15 cellular contexts compared by ENCODE assay signal in genomic region chr22:27774200-27774599, GRCh38.
"Had no signal": no experiment of that assay in that cellular context is flagged by ENCODE, and none has a peak within 500 bp of the region (broad histone marks: within the 10 kb centered on the region; RNA-seq: fewer than 3 reads in every experiment).

No MANE protein-coding gene starts in this region.

- H3K9me3 ChIP-seq: colonic mucosa, lower lobe of right lung, SK-N-SH, upper lobe of right lung had no signal

- FAIRE-seq: endothelial cell of umbilical vein, small intestine had no signal

- H3K27ac ChIP-seq: colonic mucosa, lower lobe of right lung, upper lobe of right lung, VCaP had no signal

- H3K4me2 ChIP-seq: SK-N-SH had no signal

- H3K9me3 Mint-ChIP-seq: mesothelial cell of epicardium; stimulated activated naive CD8-positive, alpha-beta T cell treated with anti-CD3 and anti-CD28 coated beads, Interleukin-15, amount 100 ng/mL, for 72 hours had no signal

- H3K9ac ChIP-seq: SK-N-SH had no signal

- H3K27me3 ChIP-seq: colonic mucosa, upper lobe of right lung had no signal

- H3K36me3 Mint-ChIP-seq: activated CD8-positive, alpha-beta memory T cell treated with anti-CD3 and anti-CD28 coated beads, Interleukin-2, amount 10 ng/mL, durations not matched to agents 7 days and 5 days had no signal

- ATAC-seq: activated CD8-positive, alpha-beta memory T cell treated with anti-CD3 and anti-CD28 coated beads, Interleukin-2, amount 10 ng/mL, durations not matched to agents 7 days and 5 days; lower lobe of right lung; stimulated activated naive CD8-positive, alpha-beta T cell treated with anti-CD3 and anti-CD28 coated beads, Interleukin-15, amount 100 ng/mL, for 72 hours; upper lobe of right lung had no signal

- H3K4me1 Mint-ChIP-seq: activated CD8-positive, alpha-beta memory T cell treated with anti-CD3 and anti-CD28 coated beads, Interleukin-2, amount 10 ng/mL, durations not matched to agents 7 days and 5 days; stimulated activated naive CD8-positive, alpha-beta T cell treated with anti-CD3 and anti-CD28 coated beads, Interleukin-15, amount 100 ng/mL, for 72 hours had no signal

- H3K4me3 ChIP-seq: colonic mucosa, lower lobe of right lung, upper lobe of right lung had no signal

- H3K27ac Mint-ChIP-seq: activated CD8-positive, alpha-beta memory T cell treated with anti-CD3 and anti-CD28 coated beads, Interleukin-2, amount 10 ng/mL, durations not matched to agents 7 days and 5 days; mesothelial cell of epicardium; stimulated activated naive CD8-positive, alpha-beta T cell treated with anti-CD3 and anti-CD28 coated beads, Interleukin-15, amount 100 ng/mL, for 72 hours had no signal

- H3K36me3 ChIP-seq: colonic mucosa, lower lobe of right lung, upper lobe of right lung had no signal

- DNase-seq: activated CD4-positive, alpha-beta T cell treated with anti-CD3 and anti-CD28 coated beads, Interleukin-2, amount 50 U/mL, for 48 hours; activated CD8-positive, alpha-beta memory T cell treated with anti-CD3 and anti-CD28 coated beads, Interleukin-2, amount 10 ng/mL, durations not matched to agents 7 days and 5 days; activated naive CD4-positive, alpha-beta T cell treated with anti-CD3 and anti-CD28 coated beads, Interleukin-2, amount 50 U/mL, for 16 hours; activated T-cell treated with anti-CD3 and anti-CD28 coated beads, Interleukin-2, amount 50 U/mL, for 1 hour; colonic mucosa; foreskin fibroblast; head of caudate nucleus; lower lobe of right lung; SK-N-SH; small intestine; stimulated activated naive CD8-positive, alpha-beta T cell treated with anti-CD3 and anti-CD28 coated beads, Interleukin-15, amount 100 ng/mL, for 72 hours; upper lobe of right lung had no signal

- H3K4me1 ChIP-seq: colonic mucosa had no signal

- H3K4me3 Mint-ChIP-seq: activated CD8-positive, alpha-beta memory T cell treated with anti-CD3 and anti-CD28 coated beads, Interleukin-2, amount 10 ng/mL, durations not matched to agents 7 days and 5 days; mesothelial cell of epicardium; stimulated activated naive CD8-positive, alpha-beta T cell treated with anti-CD3 and anti-CD28 coated beads, Interleukin-15, amount 100 ng/mL, for 72 hours had no signal
